8 cellular contexts compared by ENCODE assay signal in the genomic region with DNA sequence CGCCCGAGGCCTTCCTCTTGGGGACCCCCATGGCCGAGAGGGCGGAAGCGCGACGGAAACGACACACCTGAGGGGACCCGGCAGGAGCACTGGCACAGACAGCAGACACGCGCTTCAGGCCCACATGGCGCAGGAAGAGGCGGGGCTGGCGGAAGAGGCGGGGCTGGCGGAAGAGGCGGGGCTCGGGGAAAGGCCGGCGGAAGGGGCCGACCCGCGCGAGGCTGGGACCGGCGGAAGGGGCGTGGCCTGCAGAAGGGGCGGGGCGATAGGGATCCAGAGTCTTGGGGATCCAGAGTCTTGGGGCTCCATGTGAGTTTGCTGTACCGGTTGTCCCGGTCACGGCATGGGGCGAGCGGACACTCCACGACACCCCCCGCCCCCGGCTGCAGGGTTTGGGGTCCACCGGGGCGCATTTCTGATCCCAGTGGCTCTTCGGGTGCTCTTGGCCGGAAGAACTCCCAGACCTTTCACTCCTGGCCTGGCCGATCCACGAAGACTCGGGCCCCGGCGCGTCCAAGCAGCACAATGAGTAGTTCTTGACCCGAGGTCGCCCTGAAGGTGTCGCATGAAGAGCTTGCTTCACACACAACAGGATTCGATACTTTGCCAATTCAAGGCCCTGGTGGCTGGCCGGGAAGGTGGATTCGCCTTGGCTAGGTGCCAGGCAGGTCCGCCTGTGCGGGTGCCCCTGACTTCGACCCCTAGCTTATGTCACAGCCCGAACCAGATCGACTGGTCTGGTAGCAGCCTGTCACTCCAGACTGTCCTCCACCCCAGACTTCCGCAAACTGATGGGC. TPM values are rescaled to one million over a fixed set of nuclear protein-coding genes. Genes with fewer than 3 reads are reported as not detected.
DNase-seq lines count a peak whose midpoint lies in the region; ATAC-seq, FAIRE-seq and TF ChIP-seq lines count a peak whose summit lies in the region.

A gene with protein sequence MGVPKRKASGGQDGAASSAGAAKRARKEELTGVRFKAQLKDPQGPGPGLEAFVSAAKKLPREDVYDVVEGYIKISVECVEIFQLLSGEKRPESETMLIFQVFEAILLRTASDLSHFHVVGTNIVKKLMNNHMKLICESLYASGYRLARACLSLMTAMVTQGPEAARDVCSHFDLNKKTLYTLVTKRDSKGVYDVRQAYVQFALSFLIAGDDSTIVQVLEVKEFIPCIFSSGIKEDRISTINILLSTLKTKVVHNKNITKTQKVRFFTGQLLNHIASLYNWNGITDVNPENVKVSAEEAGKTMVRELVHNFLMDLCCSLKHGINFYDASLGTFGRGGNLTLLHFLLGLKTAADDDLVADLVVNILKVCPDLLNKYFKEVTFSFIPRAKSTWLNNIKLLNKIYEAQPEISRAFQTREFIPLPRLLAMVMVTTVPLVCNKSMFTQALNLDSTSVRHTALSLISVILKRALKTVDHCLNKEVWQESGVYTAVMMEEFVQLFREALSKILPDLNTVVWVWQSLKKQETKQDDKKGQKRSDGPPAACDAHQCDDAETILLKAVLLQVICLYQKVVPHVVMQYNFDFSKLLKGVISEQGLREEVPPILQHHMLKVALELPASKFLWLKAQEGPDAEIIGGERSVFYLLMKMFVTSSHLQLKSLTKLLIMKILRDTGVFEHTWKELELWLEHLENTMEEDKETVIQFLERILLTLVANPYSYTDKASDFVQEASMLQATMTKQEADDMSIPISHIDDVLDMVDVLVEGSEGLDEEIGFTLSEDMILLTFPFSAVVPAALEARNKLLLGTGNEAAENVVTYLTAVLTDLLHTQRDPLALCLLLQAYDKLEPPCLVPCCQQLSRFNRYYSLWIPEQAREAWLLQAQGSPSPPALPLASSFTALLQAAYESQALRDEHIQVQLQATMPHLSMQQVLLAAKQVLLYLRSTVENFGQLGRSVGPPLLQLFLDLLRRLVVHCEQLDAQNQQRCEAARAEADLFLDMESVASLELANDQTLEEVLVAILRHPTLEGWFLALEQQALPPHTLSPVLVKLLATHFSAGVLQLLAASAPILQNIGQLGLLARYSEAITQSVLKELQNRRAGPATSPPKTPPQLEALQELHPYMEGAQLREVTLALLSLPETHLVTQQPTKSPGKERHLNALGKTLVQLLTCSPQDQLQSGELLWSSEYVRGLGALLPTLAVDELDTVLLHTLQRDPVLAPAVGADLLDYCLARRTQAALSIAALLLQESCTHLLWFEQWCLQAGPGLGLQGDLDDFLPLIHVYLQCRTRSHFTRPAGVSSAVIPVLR (N-terminal part only) (minus strand): TSS at position 133 of the 797 bp plus-strand sequence. CDS start 102 bp downstream, at position 31.

- FAIRE-seq in GM12891 (lab: Jason Lieb, UNC), result peak; percentile 79

- H3K27me3 ChIP-seq in adrenal gland (no peaks in the 10 kb centered on the region), heart right ventricle (no peaks in the 10 kb centered on the region), upper lobe of right lung (no peaks in the 10 kb centered on the region)

- H3K36me3 ChIP-seq in adrenal gland (replicated peaks in 1 of 2) (no peaks in the 10 kb centered on the region), heart right ventricle (peaks cover 0 to 14% (median 0%) of the 10 kb centered on the region in 9 donors), upper lobe of right lung (no peaks in the 10 kb centered on the region)

- peaks cover 4% of the 10 kb centered on the region for H3K36me3 Mint-ChIP-seq in progenitor cell of endocrine pancreas (ENCODE audit: insufficient read depth)

- peaks cover 17% of the 10 kb centered on the region for H3K27me3 Mint-ChIP-seq in progenitor cell of endocrine pancreas

- H3K4me3 ChIP-seq in adrenal gland (peak within 1 kb of the TSS; percentile 61 to 86 (median 78)), heart right ventricle (peak within 1 kb of the TSS; percentile 71 to 98 (median 88)), upper lobe of right lung (peak within 1 kb of the TSS; percentile 94)

- no peaks in the 10 kb centered on the region for H3K9me3 Mint-ChIP-seq in progenitor cell of endocrine pancreas (ENCODE audit: low read depth)

- H3K4me3 Mint-ChIP-seq in progenitor cell of endocrine pancreas (ENCODE audit: low read depth), result peak within 1 kb of the TSS; percentile 84

- DNase-seq in GM12891 (ENCODE audit: insufficient read length, low spot score) (peak; percentile 93), NCI-H146 (lab: John Stamatoyannopoulos, UW) (peak; percentile 77), adrenal gland (peak; percentile 86 to 95 (median 93)), heart right ventricle (peak; percentile 94 to 97), progenitor cell of endocrine pancreas (ENCODE audit: low spot score, unreplicated experiment) (peak; percentile 69), upper lobe of right lung (peak; percentile 98)

- TF ChIP-seq POLR2A in GM12891 (IDR thresholded peaks at IDR 0.05; ENCODE audit: low read depth, low read length) (peak; percentile 73), adrenal gland (IDR thresholded peaks at IDR 0.05) (peak; percentile 45 to 64)

- TF ChIP-seq CTCF in adrenal gland (IDR thresholded peaks at IDR 0.05) (no peak), heart right ventricle (IDR thresholded peaks at IDR 0.05) (peak in 2 of 9 donors; percentile 21 to 28), progenitor cell of endocrine pancreas (IDR thresholded peaks at IDR 0.05; ENCODE audit: unreplicated experiment) (no peak), upper lobe of right lung (IDR thresholded peaks at IDR 0.05) (no peak)

- H3K27ac ChIP-seq in adrenal gland (peak within 1 kb of the TSS; percentile 30 to 84 (median 67)), heart right ventricle (peak within 1 kb of the TSS; percentile 63 to 95 (median 88)), upper lobe of right lung (peak within 1 kb of the TSS; percentile 87)

- H3K4me1 ChIP-seq in adrenal gland (replicated peaks in 1 of 2) (peaks cover 9 to 19% of the 10 kb centered on the region in 2 donors), heart right ventricle (peaks cover 0 to 45% (median 38%) of the 10 kb centered on the region in 9 donors), upper lobe of right lung (peaks cover 14% of the 10 kb centered on the region)

- H3K9me3 ChIP-seq in adrenal gland (replicated peaks in 1 of 3), result no peaks in the 10 kb centered on the region
- no peaks in the 10 kb centered on the region for H3K9me3 ChIP-seq in heart right ventricle
- H3K9me3 ChIP-seq in upper lobe of right lung, result no peaks in the 10 kb centered on the region

- H3K4me1 Mint-ChIP-seq in progenitor cell of endocrine pancreas (ENCODE audit: low read depth), result peaks cover 6% of the 10 kb centered on the region

- 3 to 7% (median 5%) methylated on average over 11 to 59 of the region's 59 CpGs for WGBS in adrenal gland, 4 donors
- 4 to 5% methylated on average over 57 to 59 of the region's 59 CpGs for WGBS in heart right ventricle, 2 donors

- intact Hi-C loops in T-helper 1 cell treated with Interleukin-12 subunit alpha and Interleukin-12 subunit beta and Interleukin-4 antibody, amounts not matched to agents 30 ng/mL and 1 ng/mL, for 36 hours (cut with micrococcal nuclease), result loop anchor here (1.0 to 5.0 kb wide), 12 partner anchors 10 to 1149 kb away; a partner anchor contains a TSS
- intact Hi-C loops in adrenal gland (cut with DNase I), result no loop called here
- intact Hi-C loops in heart right ventricle (cut with DNase I), result loop anchor here in 1 of 10 donors (5.0 kb wide), 1 partner anchor 334 kb away; a partner anchor contains a TSS
- intact Hi-C loops in upper lobe of right lung (cut with DNase I), result no loop called here

- peak; percentile 95 for ATAC-seq in HG02759 (IDR thresholded peaks at IDR 0.05; ENCODE audit: unreplicated experiment)
- ATAC-seq in heart right ventricle, result peak; percentile 98 to 99 (median 99)
- peak; percentile 99 for ATAC-seq in upper lobe of right lung

- H3K27ac Mint-ChIP-seq in progenitor cell of endocrine pancreas, result no peak within 1 kb of the TSS

TF ChIP-seq in GM12891, 5 proteins besides CTCF, POLR2A, EP300 and RAD21:
- TF ChIP-seq PAX5 (IDR thresholded peaks at IDR 0.05; ENCODE audit: insufficient read depth, low read length, severe bottlenecking) (no peak), SPI1 (IDR thresholded peaks at IDR 0.05; ENCODE audit: low read depth, low read length) (peak; percentile 70), TAF1 (IDR thresholded peaks at IDR 0.05; ENCODE audit: low read depth, low read length) (peak; percentile 69), POLR2AphosphoS5 (IDR thresholded peaks at IDR 0.05; ENCODE audit: low read depth, low read length) (peak; percentile 71), POU2F2 (IDR thresholded peaks at IDR 0.05; ENCODE audit: low read depth, low read length) (peak; percentile 24; the same call in 1 of the 2 replicates)

RNA-seq across cellular contexts. Expression of the gene that starts here (rescaled TPM):
- polyA plus RNA-seq in GM12891 (2012; ENCODE audit: low read depth, missing spikeins), result 5.3 TPM
- 22.4 and 24.4 TPM in 2 replicates for total RNA-seq in T-helper 1 cell treated with Interleukin-12 subunit alpha and Interleukin-12 subunit beta and Interleukin-4 antibody, amounts not matched to agents 30 ng/mL and 1 ng/mL, for 36 hours
- total RNA-seq in adrenal gland (10 to 100 TPM; 15.4 to 31.6 (median 17.9) TPM), heart right ventricle (10 to 100 TPM in 8 of 10 donors, 1 to 10 TPM in 2; 7.3 to 17.7 (median 13.2) TPM), progenitor cell of endocrine pancreas (17.0 and 17.1 TPM in 2 replicates), upper lobe of right lung (14.3 TPM)
- polyA plus RNA-seq in adrenal gland (1 to 10 TPM; 5.2 to 9.3 (median 6.7) TPM), heart right ventricle (1 to 10 TPM; 4.0 to 4.1 TPM)

Comparison
In these comparisons a context has a peak if more than half of its experiments do, and no peak if none do; other contexts are left out.
1. Peak in every context shown above with its lines: DNase-seq, ATAC-seq, H3K4me3 ChIP-seq and H3K27ac ChIP-seq.